9 cellular contexts compared by ENCODE assay signal in genomic region chr4:119025916-119026661, GRCh38.
DNase-seq lines count a peak whose midpoint lies in the region; ATAC-seq and TF ChIP-seq lines count a peak whose summit lies in the region.
"Had no signal": no experiment of that assay in that cellular context is flagged by ENCODE, and none has a peak within 500 bp of the region (broad histone marks: within the 10 kb centered on the region; RNA-seq: fewer than 3 reads in every experiment).

No MANE protein-coding gene starts in this region.

- H3K27me3 Mint-ChIP-seq in stimulated activated memory B cell treated with anti-CD40 and anti-IgM and Interleukin-4, amounts not matched to agents 10 μg/mL and 1 μg/mL and 100 μg/mL, for 72 hours: peaks cover 9% of the 10 kb centered on the region
- H3K27me3 Mint-ChIP-seq in stimulated activated naive CD8-positive, alpha-beta T cell treated with anti-CD3 and anti-CD28 coated beads, Interleukin-15, amount 100 ng/mL, for 72 hours: no peaks in the 10 kb centered on the region

- no peaks in the 10 kb centered on the region for H3K27me3 ChIP-seq in adipocyte (replicated peaks; ENCODE audit: control insufficient read depth, insufficient read depth, low read length)
- no peaks in the 10 kb centered on the region for H3K27me3 ChIP-seq in right cardiac atrium (ENCODE audit: control insufficient read depth, insufficient read depth)

- H3K9me3 ChIP-seq in HEK293 (ENCODE audit: control insufficient read depth, insufficient read depth, low read depth, low read length): no peaks in the 10 kb centered on the region
- H3K9me3 ChIP-seq in adipocyte (ENCODE audit: control insufficient read depth, low read length): no peaks in the 10 kb centered on the region
- no peaks in the 10 kb centered on the region for H3K9me3 ChIP-seq in right cardiac atrium (ENCODE audit: control insufficient read depth, low read length)

- DNase-seq in adipocyte (ENCODE audit: low read depth): peak; percentile 96
- DNase-seq in right cardiac atrium: no peak
- DNase-seq in NCI-H146 treated with DMSO at 0.1 percent for 48 hours (lab: John Stamatoyannopoulos, UW; ENCODE audit: unreplicated experiment): no peak
- DNase-seq in stimulated activated naive CD8-positive, alpha-beta T cell treated with anti-CD3 and anti-CD28 coated beads, Interleukin-15, amount 100 ng/mL, for 72 hours: no peak

- no peak overlapping the region for H3K27ac Mint-ChIP-seq in stimulated activated memory B cell treated with anti-CD40 and anti-IgM and Interleukin-4, amounts not matched to agents 10 μg/mL and 1 μg/mL and 100 μg/mL, for 72 hours
- no peak overlapping the region for H3K27ac Mint-ChIP-seq in stimulated activated naive CD8-positive, alpha-beta T cell treated with anti-CD3 and anti-CD28 coated beads, Interleukin-15, amount 100 ng/mL, for 72 hours

- ATAC-seq in right cardiac atrium (peak; percentile 82 to 87), GM19351 (IDR thresholded peaks at IDR 0.05; ENCODE audit: unreplicated experiment) (no peak)
- ATAC-seq in stimulated activated memory B cell treated with anti-CD40 and anti-IgM and Interleukin-4, amounts not matched to agents 10 μg/mL and 1 μg/mL and 100 μg/mL, for 72 hours: no peak
- ATAC-seq in stimulated activated naive CD8-positive, alpha-beta T cell treated with anti-CD3 and anti-CD28 coated beads, Interleukin-15, amount 100 ng/mL, for 72 hours: no peak

- H3K36me3 ChIP-seq in HEK293 (ENCODE audit: control insufficient read depth in 2 of 2, insufficient read depth in 1 of 2, low read length in 2 of 2) (no peaks in the 10 kb centered on the region), adipocyte (ENCODE audit: control insufficient read depth, insufficient read depth, low read length, severe bottlenecking) (peaks cover 14% of the 10 kb centered on the region)

- intact Hi-C loops in right cardiac atrium (cut with DNase I): no loop called here

- CTCF ChIA-PET in HEK293 (lab: Yijun Ruan, JAX): interaction anchor here (1.0 to 1.3 kb wide), 2 partner anchors 14 to 15 kb away, joined by 4 to 5 read pairs; no protein-coding TSS in a partner anchor

- WGBS in right cardiac atrium: 26% methylated on average over 4 of the region's 4 CpGs

- H3K4me1 ChIP-seq in HEK293 (ENCODE audit: control insufficient read depth, insufficient read depth, low read length) (peaks cover 4% of the 10 kb centered on the region), adipocyte (ENCODE audit: control insufficient read depth, insufficient read depth, low read length) (peaks cover 32% of the 10 kb centered on the region), right cardiac atrium (ENCODE audit: control insufficient read depth, insufficient read depth, low read length) (peaks cover 5% of the 10 kb centered on the region)

- POLR2A ChIA-PET in HEK293 (lab: Yijun Ruan, JAX): no interaction called here

- H3K27ac ChIP-seq in HEK293 (ENCODE audit: extremely low read depth, low read depth, low read length) (no peak overlapping the region), right cardiac atrium (ENCODE audit: low read length) (peak overlapping the region; percentile 93), skin epidermis (peak overlapping the region in 19 of 21 experiments; percentile 46 to 91 (median 75))
- H3K27ac ChIP-seq: KMS-11 had no signal

- H3K4me1 Mint-ChIP-seq in stimulated activated memory B cell treated with anti-CD40 and anti-IgM and Interleukin-4, amounts not matched to agents 10 μg/mL and 1 μg/mL and 100 μg/mL, for 72 hours: no peaks in the 10 kb centered on the region
- no peaks in the 10 kb centered on the region for H3K4me1 Mint-ChIP-seq in stimulated activated naive CD8-positive, alpha-beta T cell treated with anti-CD3 and anti-CD28 coated beads, Interleukin-15, amount 100 ng/mL, for 72 hours

- H3K36me3 Mint-ChIP-seq in stimulated activated memory B cell treated with anti-CD40 and anti-IgM and Interleukin-4, amounts not matched to agents 10 μg/mL and 1 μg/mL and 100 μg/mL, for 72 hours: no peaks in the 10 kb centered on the region

- H3K4me3 ChIP-seq in HEK293 (ENCODE audit: low read depth, low read length): no peak overlapping the region
- peak overlapping the region; percentile 82 for H3K4me3 ChIP-seq in adipocyte (ENCODE audit: low read length)
- no peak overlapping the region for H3K4me3 ChIP-seq in right cardiac atrium (ENCODE audit: low read length)
- no peak overlapping the region for H3K4me3 ChIP-seq in skin epidermis

- no peaks in the 10 kb centered on the region for H3K9me3 Mint-ChIP-seq in stimulated activated memory B cell treated with anti-CD40 and anti-IgM and Interleukin-4, amounts not matched to agents 10 μg/mL and 1 μg/mL and 100 μg/mL, for 72 hours
- H3K9me3 Mint-ChIP-seq in stimulated activated naive CD8-positive, alpha-beta T cell treated with anti-CD3 and anti-CD28 coated beads, Interleukin-15, amount 100 ng/mL, for 72 hours: no peaks in the 10 kb centered on the region

- no peak overlapping the region for H3K4me3 Mint-ChIP-seq in stimulated activated memory B cell treated with anti-CD40 and anti-IgM and Interleukin-4, amounts not matched to agents 10 μg/mL and 1 μg/mL and 100 μg/mL, for 72 hours
- H3K4me3 Mint-ChIP-seq in stimulated activated naive CD8-positive, alpha-beta T cell treated with anti-CD3 and anti-CD28 coated beads, Interleukin-15, amount 100 ng/mL, for 72 hours: no peak overlapping the region

- peak overlapping the region; percentile 92 for H3K9ac ChIP-seq in adipocyte (ENCODE audit: low read length)
- H3K9ac ChIP-seq: KMS-11 had no signal

- TF ChIP-seq CTCF in HEK293 (tag by site-specific recombination; IDR thresholded peaks at IDR 0.05): no peak

TF ChIP-seq in HEK293, 187 proteins besides CTCF, POLR2A, EP300 and RAD21:
- TF ChIP-seq OVOL3 (tag by site-specific recombination; IDR thresholded peaks at IDR 0.05): no peak
- TF ChIP-seq ZNF558 (tag by site-specific recombination; IDR thresholded peaks at IDR 0.05): no peak
- no peak for TF ChIP-seq ZNF302 (tag by site-specific recombination; IDR thresholded peaks at IDR 0.05; ENCODE audit: low read depth)
- no peak for TF ChIP-seq GFI1B (tag by site-specific recombination; IDR thresholded peaks at IDR 0.05)
- no peak for TF ChIP-seq IKZF3 (tag by site-specific recombination; IDR thresholded peaks at IDR 0.05)
- TF ChIP-seq ZFP69B (tag by site-specific recombination; IDR thresholded peaks at IDR 0.05): peak; percentile 73; the same call in 1 of the 2 replicates
- TF ChIP-seq ZIC2 (tag by site-specific recombination; IDR thresholded peaks at IDR 0.05): no peak
- TF ChIP-seq ZNF37A (tag by site-specific recombination; IDR thresholded peaks at IDR 0.05): no peak
- TF ChIP-seq ZNF692 (tag by site-specific recombination; IDR thresholded peaks at IDR 0.05): peak; percentile 84
- TF ChIP-seq SCRT2 (tag by site-specific recombination; IDR thresholded peaks at IDR 0.05): no peak
- TF ChIP-seq ZNF335 (tag by site-specific recombination; conservative IDR thresholded peaks at IDR 0.05): peak; percentile 30; the same call in 1 of the 2 replicates
- TF ChIP-seq KLF9 (tag by site-specific recombination; IDR thresholded peaks at IDR 0.05; ENCODE audit: low read depth): no peak
- TF ChIP-seq ZNF449 (tag by site-specific recombination; IDR thresholded peaks at IDR 0.05): no peak
- no peak for TF ChIP-seq ZNF23 (tag by site-specific recombination; IDR thresholded peaks at IDR 0.05; ENCODE audit: borderline replicate concordance)

Comparison
In these comparisons a context has a peak if more than half of its experiments do, and no peak if none do; other contexts are left out.
1. ATAC-seq: peak in right cardiac atrium (2 of 2); none in stimulated activated memory B cell treated with anti-CD40 and anti-IgM and Interleukin-4, amounts not matched to agents 10 μg/mL and 1 μg/mL and 100 μg/mL, for 72 hours (single experiment), GM19351 (single experiment) and stimulated activated naive CD8-positive, alpha-beta T cell treated with anti-CD3 and anti-CD28 coated beads, Interleukin-15, amount 100 ng/mL, for 72 hours (single experiment).